Comparison of ENCODE assay signal across 35 cellular contexts in the genomic region with DNA sequence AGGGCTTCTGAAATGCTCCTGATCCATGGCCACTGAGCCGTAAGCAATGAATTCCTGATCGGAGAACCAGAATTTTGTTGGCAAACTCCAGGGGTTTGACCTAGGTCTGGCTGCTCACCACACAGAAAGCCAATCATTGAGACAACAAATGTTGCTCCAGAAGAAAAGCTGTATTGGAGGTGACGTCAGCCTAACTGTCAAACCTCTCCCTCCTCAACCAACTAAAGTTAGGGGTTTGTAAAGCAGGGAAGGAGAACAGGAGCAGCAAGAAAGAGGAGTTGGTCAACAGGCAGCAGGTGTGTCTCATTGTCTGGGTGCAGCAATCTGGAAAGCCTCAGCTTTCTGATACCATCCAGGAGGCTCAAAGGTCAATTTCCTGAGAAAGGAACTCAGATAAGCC.
"Had no signal": no experiment of that assay in that cellular context is flagged by ENCODE, and none has a peak within 500 bp of the region (broad histone marks: within the 10 kb centered on the region; RNA-seq: fewer than 3 reads in every experiment).

No MANE protein-coding gene starts in this region.

- H3K4me3 ChIP-seq: MG63 had no signal

- H3K9me3 ChIP-seq: MG63 had no signal

- DNase-seq: Kasumi-1, MG63, MM.1S, MV-4-11, NCI-H1048, NCI-H1092, NCI-H1092 treated with DMSO at 0.1 percent for 48 hours, NCI-H1105, NCI-H1105 treated with DMSO at 0.1 percent for 48 hours, NCI-H1417, NCI-H1417 treated with DMSO at 0.1 percent for 48 hours, NCI-H1436, NCI-H1436 treated with DMSO at 0.1 percent for 48 hours, NCI-H146, NCI-H1694, NCI-H1694 treated with DMSO at 0.1 percent for 48 hours, NCI-H187, NCI-H187 treated with DMSO at 0.1 percent for 48 hours, NCI-H1930, NCI-H2029, NCI-H2029 treated with DMSO at 0.1 percent for 48 hours, NCI-H2081, NCI-H2081 treated with DMSO at 0.1 percent for 48 hours, NCI-H2107, NCI-H2171, NCI-H2171 treated with DMSO at 0.1 percent for 48 hours, NCI-H2227 treated with DMSO at 0.1 percent for 48 hours, NCI-H226, NCI-H345, NCI-H446, NCI-H446 treated with DMSO at 0.1 percent for 48 hours, NCI-H510A, NCI-H510A treated with DMSO at 0.1 percent for 48 hours, NCI-H524, NCI-H524 treated with DMSO at 0.1 percent for 48 hours had no signal

- H3K27me3 ChIP-seq: MG63 had no signal

- H3K36me3 ChIP-seq: MG63 had no signal
